Comparison of ENCODE assay signal across 17 cellular contexts in the genomic region with DNA sequence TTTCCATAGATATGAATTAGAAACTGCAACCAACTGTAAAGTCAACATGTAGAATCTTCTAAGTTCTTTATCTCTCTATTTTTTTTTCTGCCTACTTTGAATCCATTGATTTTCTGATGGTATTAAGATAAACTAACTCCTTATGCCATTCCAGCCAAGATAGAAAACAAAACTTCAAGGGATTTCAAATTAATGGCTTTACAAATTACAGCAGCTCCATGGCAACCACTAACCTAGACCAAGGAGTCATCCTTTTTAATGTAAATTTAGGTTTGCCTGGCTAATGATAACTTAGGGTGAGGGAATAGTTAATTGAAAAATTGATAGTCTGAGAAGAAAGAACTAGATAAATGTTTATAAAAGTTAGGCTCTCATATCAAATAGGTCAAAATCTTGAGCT.
DNase-seq lines count a peak whose midpoint lies in the region; ATAC-seq, FAIRE-seq and TF ChIP-seq lines count a peak whose summit lies in the region.
"Had no signal": no experiment of that assay in that cellular context is flagged by ENCODE, and none has a peak within 500 bp of the region (broad histone marks: within the 10 kb centered on the region; RNA-seq: fewer than 3 reads in every experiment).

No MANE protein-coding gene starts in this region.

- ATAC-seq in T-helper 17 cell, result no peak
- ATAC-seq: CD8-positive, alpha-beta T cell had no signal

- H3K27ac ChIP-seq in HUES6 (ENCODE audit: low read depth, low read length) (0 out of 2 replicates have a peak overlapping the region, but pooled peaks have one; percentile 18), endodermal cell (ENCODE audit: low read depth, low read length) (no peak overlapping the region)

- H3K36me3 Mint-ChIP-seq in endodermal cell (ENCODE audit: low read depth), result peaks cover 3% of the 10 kb centered on the region
- peaks cover 16% of the 10 kb centered on the region for H3K36me3 Mint-ChIP-seq in mesothelial cell of epicardium
- H3K36me3 Mint-ChIP-seq in T-helper 17 cell (ENCODE audit: low read depth), result no peaks in the 10 kb centered on the region
- H3K36me3 Mint-ChIP-seq: CD14-positive monocyte; CD8-positive, alpha-beta T cell had no signal

- H3K4me3 ChIP-seq in HUES6 (ENCODE audit: low read depth, low read length) (no peak overlapping the region), endodermal cell (ENCODE audit: low read length) (peak overlapping the region; percentile 0)

- no peak for FAIRE-seq in urothelium cell line (lab: Jason Lieb, UNC)
- FAIRE-seq: A204.1, D721Med, GM19239, H54 had no signal

- H3K27ac Mint-ChIP-seq in endodermal cell (peak overlapping the region; percentile 64), mesothelial cell of epicardium (peak overlapping the region; percentile 19), T-helper 17 cell (no peak overlapping the region)
- H3K27ac Mint-ChIP-seq: CD14-positive monocyte; CD8-positive, alpha-beta T cell had no signal

- H3K9ac ChIP-seq in HUES6 (ENCODE audit: low read length), result no peak overlapping the region
- H3K9ac ChIP-seq in endodermal cell (ENCODE audit: extremely low read depth, low read length, poor library complexity, severe bottlenecking), result no peak overlapping the region

- H3K4me1 Mint-ChIP-seq in endodermal cell (peaks cover 21% of the 10 kb centered on the region), mesothelial cell of epicardium (peaks cover 12% of the 10 kb centered on the region), T-helper 17 cell (no peaks in the 10 kb centered on the region)
- H3K4me1 Mint-ChIP-seq: CD14-positive monocyte had no signal

- no peaks in the 10 kb centered on the region for H3K36me3 ChIP-seq in HUES6 (ENCODE audit: control insufficient read depth, insufficient read depth, low read length)
- no peaks in the 10 kb centered on the region for H3K36me3 ChIP-seq in endodermal cell (ENCODE audit: control insufficient read depth, insufficient read depth, low read length)

- DNase-seq in NCI-H748 (lab: John Stamatoyannopoulos, UW; ENCODE audit: unreplicated experiment), result peak; percentile 29
- DNase-seq in NCI-H748 treated with DMSO at 0.1 percent for 48 hours (lab: John Stamatoyannopoulos, UW), result no peak
- no peak for DNase-seq in endodermal cell
- no peak for DNase-seq in mesothelial cell of epicardium (ENCODE audit: low spot score in 2 of 2, unreplicated experiment in 2 of 2)
- DNase-seq in A172 (ENCODE audit: low spot score), result no peak
- no peak for DNase-seq in T-helper 17 cell
- DNase-seq in urothelium cell line (ENCODE audit: low spot score), result no peak
- DNase-seq: CD8-positive, alpha-beta T cell; COR-L47; DMS53; GF-D8 had no signal

- H3K9me3 Mint-ChIP-seq in endodermal cell (peaks cover 16% of the 10 kb centered on the region), mesothelial cell of epicardium (peaks cover 17% of the 10 kb centered on the region)

- H3K4me3 Mint-ChIP-seq in endodermal cell (no peak overlapping the region), mesothelial cell of epicardium (no peak overlapping the region), T-helper 17 cell (no peak overlapping the region)
- H3K4me3 Mint-ChIP-seq: CD14-positive monocyte; CD8-positive, alpha-beta T cell had no signal

- no peaks in the 10 kb centered on the region for H3K27me3 Mint-ChIP-seq in endodermal cell (ENCODE audit: insufficient read depth)
- no peaks in the 10 kb centered on the region for H3K27me3 Mint-ChIP-seq in mesothelial cell of epicardium (ENCODE audit: low read depth)
- no peaks in the 10 kb centered on the region for H3K27me3 Mint-ChIP-seq in T-helper 17 cell

- TF ChIP-seq CTCF in endodermal cell (conservative IDR thresholded peaks at IDR 0.05), result no peak
- TF ChIP-seq CTCF in mesothelial cell of epicardium (IDR thresholded peaks at IDR 0.05; ENCODE audit: unreplicated experiment), result no peak

- H3K9me3 ChIP-seq in HUES6 (ENCODE audit: control insufficient read depth, insufficient read depth, low read depth, low read length) (0 out of 2 replicates have a peak, but pooled peaks cover 2% of the 10 kb centered on the region), endodermal cell (ENCODE audit: control insufficient read depth, low read length) (no peaks in the 10 kb centered on the region), T-helper 17 cell (ENCODE audit: control insufficient read depth, low read length, poor library complexity, severe bottlenecking) (no peaks in the 10 kb centered on the region)

- H3K27me3 ChIP-seq in HUES6 (ENCODE audit: control insufficient read depth, insufficient read depth, low read length) (no peaks in the 10 kb centered on the region), endodermal cell (ENCODE audit: control insufficient read depth, insufficient read depth, low read length, poor library complexity, severe bottlenecking) (no peaks in the 10 kb centered on the region)

- peaks cover 12% of the 10 kb centered on the region; the same call in 1 of the 2 replicates for H3K4me1 ChIP-seq in HUES6 (ENCODE audit: control insufficient read depth, insufficient read depth, low read length)
- peaks cover 3% of the 10 kb centered on the region for H3K4me1 ChIP-seq in endodermal cell (ENCODE audit: control insufficient read depth, insufficient read depth, low read length)
